16 cellular contexts compared by ENCODE assay signal in the genomic region with DNA sequence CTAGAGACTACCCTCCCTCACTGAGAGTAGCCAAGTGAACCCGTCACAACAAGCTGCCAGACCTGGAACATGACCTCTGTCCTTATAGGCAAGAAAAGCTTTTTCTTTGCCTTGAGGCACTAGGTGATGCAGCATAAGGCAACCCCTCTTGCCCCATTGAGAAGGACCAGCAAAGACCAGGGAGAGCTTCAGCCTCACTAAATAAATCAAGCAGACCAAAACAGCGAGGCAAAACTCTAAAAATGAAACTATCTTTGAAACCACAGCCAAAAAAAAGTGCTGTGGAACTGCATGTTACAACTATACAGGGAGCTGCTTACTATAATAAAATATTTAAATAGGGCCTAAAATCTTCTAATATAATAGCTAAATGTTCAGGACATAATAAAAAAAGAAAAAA.
"Had no signal": no experiment of that assay in that cellular context is flagged by ENCODE, and none has a peak within 500 bp of the region (broad histone marks: within the 10 kb centered on the region; RNA-seq: fewer than 3 reads in every experiment).

No MANE protein-coding gene starts in this region.

- H3K27me3 ChIP-seq: adrenal gland, ovary, uterus had no signal

- H3K36me3 ChIP-seq: adrenal gland, ovary, uterus had no signal

- H3K9me3 Mint-ChIP-seq: activated CD4-positive, alpha-beta T cell treated with anti-CD3 and anti-CD28 coated beads, Interleukin-2, amount 10 ng/mL, durations not matched to agents 7 days and 5 days; neural crest cell had no signal

- H3K4me3 Mint-ChIP-seq: activated CD4-positive, alpha-beta T cell treated with anti-CD3 and anti-CD28 coated beads, Interleukin-2, amount 10 ng/mL, durations not matched to agents 7 days and 5 days; effector memory CD8-positive, alpha-beta T cell; mesothelial cell of epicardium; neural crest cell; T-helper 1 cell treated with Interleukin-12 subunit alpha and Interleukin-12 subunit beta and Interleukin-4 antibody, amounts not matched to agents 30 μg/mL and 1 μg/mL, for 36 hours had no signal

- ATAC-seq: effector memory CD8-positive, alpha-beta T cell had no signal

- DNase-seq: activated CD4-positive, alpha-beta T cell treated with anti-CD3 and anti-CD28 coated beads, Interleukin-2, amount 10 ng/mL, durations not matched to agents 7 days and 5 days; activated CD4-positive, CD25-positive, alpha-beta regulatory T cell; activated CD8-positive, alpha-beta memory T cell treated with anti-CD3 and anti-CD28 coated beads for 24 hours; activated naive CD4-positive, alpha-beta T cell treated with anti-CD3 and anti-CD28 coated beads, Interleukin-2, amount 50 U/mL, for 16 hours; adrenal gland; caudate nucleus; effector memory CD8-positive, alpha-beta T cell; kidney; ovary; stimulated activated CD4-positive, alpha-beta T cell treated with anti-CD3 and anti-CD28 coated beads, Interleukin-4, amount 100 ng/mL, for 24 hours; uterus had no signal

- H3K27ac ChIP-seq: adrenal gland, coronary artery, epithelial cell of prostate, ovary, uterus had no signal

- H3K36me3 Mint-ChIP-seq: mesothelial cell of epicardium had no signal

- H3K4me1 Mint-ChIP-seq: activated CD4-positive, alpha-beta T cell treated with anti-CD3 and anti-CD28 coated beads, Interleukin-2, amount 10 ng/mL, durations not matched to agents 7 days and 5 days; neural crest cell had no signal

- H3K4me1 ChIP-seq: adrenal gland, uterus had no signal

- H3K4me3 ChIP-seq: adrenal gland, coronary artery, ovary, uterus had no signal

- H3K9me3 ChIP-seq: adrenal gland, ovary, uterus had no signal

- H3K27me3 Mint-ChIP-seq: activated CD4-positive, alpha-beta T cell treated with anti-CD3 and anti-CD28 coated beads, Interleukin-2, amount 10 ng/mL, durations not matched to agents 7 days and 5 days; effector memory CD8-positive, alpha-beta T cell had no signal

- H3K27ac Mint-ChIP-seq: activated CD4-positive, alpha-beta T cell treated with anti-CD3 and anti-CD28 coated beads, Interleukin-2, amount 10 ng/mL, durations not matched to agents 7 days and 5 days; effector memory CD8-positive, alpha-beta T cell; mesothelial cell of epicardium; T-helper 1 cell treated with Interleukin-12 subunit alpha and Interleukin-12 subunit beta and Interleukin-4 antibody, amounts not matched to agents 30 μg/mL and 1 μg/mL, for 36 hours had no signal
